1 cellular context compared by ENCODE assay signal in the genomic region with DNA sequence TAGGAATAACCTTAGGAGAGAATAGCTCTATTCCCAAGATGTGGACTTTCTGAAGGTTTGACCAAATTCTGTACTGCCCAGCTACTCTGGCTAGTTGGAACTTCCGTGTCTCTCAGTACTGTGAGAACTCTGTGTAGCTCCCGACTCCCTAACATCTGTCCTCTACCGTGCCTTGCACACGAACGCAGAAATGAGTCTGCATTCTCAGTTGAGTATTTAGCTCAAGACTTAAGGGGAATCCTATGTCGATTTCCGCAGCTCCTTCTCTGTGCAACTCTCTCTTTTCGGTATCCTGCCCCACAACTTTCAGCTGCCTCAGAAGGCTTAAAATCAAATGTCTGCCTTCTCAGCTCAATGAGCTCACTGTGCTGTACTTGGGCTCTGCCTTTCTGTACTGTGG.
TF ChIP-seq lines count a peak whose summit lies in the region.

No MANE protein-coding gene starts in this region.

TF ChIP-seq in GM23338, 12 proteins besides CTCF, POLR2A, EP300 and RAD21 (continued from another document):
- TF ChIP-seq, protein P1, sequence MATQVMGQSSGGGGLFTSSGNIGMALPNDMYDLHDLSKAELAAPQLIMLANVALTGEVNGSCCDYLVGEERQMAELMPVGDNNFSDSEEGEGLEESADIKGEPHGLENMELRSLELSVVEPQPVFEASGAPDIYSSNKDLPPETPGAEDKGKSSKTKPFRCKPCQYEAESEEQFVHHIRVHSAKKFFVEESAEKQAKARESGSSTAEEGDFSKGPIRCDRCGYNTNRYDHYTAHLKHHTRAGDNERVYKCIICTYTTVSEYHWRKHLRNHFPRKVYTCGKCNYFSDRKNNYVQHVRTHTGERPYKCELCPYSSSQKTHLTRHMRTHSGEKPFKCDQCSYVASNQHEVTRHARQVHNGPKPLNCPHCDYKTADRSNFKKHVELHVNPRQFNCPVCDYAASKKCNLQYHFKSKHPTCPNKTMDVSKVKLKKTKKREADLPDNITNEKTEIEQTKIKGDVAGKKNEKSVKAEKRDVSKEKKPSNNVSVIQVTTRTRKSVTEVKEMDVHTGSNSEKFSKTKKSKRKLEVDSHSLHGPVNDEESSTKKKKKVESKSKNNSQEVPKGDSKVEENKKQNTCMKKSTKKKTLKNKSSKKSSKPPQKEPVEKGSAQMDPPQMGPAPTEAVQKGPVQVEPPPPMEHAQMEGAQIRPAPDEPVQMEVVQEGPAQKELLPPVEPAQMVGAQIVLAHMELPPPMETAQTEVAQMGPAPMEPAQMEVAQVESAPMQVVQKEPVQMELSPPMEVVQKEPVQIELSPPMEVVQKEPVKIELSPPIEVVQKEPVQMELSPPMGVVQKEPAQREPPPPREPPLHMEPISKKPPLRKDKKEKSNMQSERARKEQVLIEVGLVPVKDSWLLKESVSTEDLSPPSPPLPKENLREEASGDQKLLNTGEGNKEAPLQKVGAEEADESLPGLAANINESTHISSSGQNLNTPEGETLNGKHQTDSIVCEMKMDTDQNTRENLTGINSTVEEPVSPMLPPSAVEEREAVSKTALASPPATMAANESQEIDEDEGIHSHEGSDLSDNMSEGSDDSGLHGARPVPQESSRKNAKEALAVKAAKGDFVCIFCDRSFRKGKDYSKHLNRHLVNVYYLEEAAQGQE (IDR thresholded peaks at IDR 0.05; ENCODE audit: unreplicated experiment) = no peak
